23 cellular contexts compared by ENCODE assay signal in the genomic region with DNA sequence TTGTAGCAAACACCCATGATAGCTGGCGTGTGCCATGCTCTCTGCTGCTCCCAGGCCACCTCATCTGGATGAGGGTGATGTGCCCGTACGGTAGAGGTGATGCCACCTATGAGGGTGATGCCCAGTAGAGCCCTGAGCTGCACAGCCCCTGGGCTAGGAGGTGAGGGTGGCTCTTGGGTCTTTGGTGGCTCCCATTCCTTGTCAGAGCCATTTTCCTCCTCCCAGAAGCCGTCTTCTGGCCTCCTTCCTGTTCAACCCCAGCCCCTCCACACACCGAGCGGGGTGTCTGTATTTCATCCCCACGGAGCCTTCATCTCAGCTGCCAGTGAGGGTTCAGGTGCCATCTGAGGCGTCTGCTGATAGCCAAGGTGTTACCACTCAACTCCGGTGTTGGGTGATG.
"Had no signal": no experiment of that assay in that cellular context is flagged by ENCODE, and none has a peak within 500 bp of the region (broad histone marks: within the 10 kb centered on the region; RNA-seq: fewer than 3 reads in every experiment).

No MANE protein-coding gene starts in this region.

- H3K27me3 ChIP-seq: ascending aorta, body of pancreas had no signal

- H3K9ac ChIP-seq: KMS-11 had no signal

- FAIRE-seq: bronchial epithelial cell had no signal

- H3K4me2 ChIP-seq: KMS-11 had no signal

- H3K4me1 ChIP-seq: ascending aorta had no signal

- DNase-seq: activated CD4-positive, alpha-beta T cell treated with anti-CD3 and anti-CD28 coated beads for 4 hours; activated CD8-positive, alpha-beta memory T cell treated with anti-CD3 and anti-CD28 coated beads, Interleukin-2, amount 50 U/mL, for 4 hours; activated CD8-positive, alpha-beta T cell treated with anti-CD3 and anti-CD28 coated beads for 36 hours; activated naive CD4-positive, alpha-beta T cell; activated T-cell treated with anti-CD3 and anti-CD28 coated beads, Interleukin-2, amount 50 U/mL, for 72 hours; amniotic stem cell; NCI-H1092; NCI-H1417; NCI-H1694; NCI-H2029; NCI-H2107; NCI-H2171 treated with DMSO at 0.1 percent for 48 hours; NCI-H226; NCI-H526; RPMI8226 had no signal

- H3K4me3 Mint-ChIP-seq: activated CD8-positive, alpha-beta T cell treated with anti-CD3 and anti-CD28 coated beads for 36 hours; activated naive CD4-positive, alpha-beta T cell treated with anti-CD3 and anti-CD28 coated beads, Interleukin-2, amount 50 U/mL, for 24 hours; activated T-cell treated with anti-CD3 and anti-CD28 coated beads, Interleukin-2, amount 50 U/mL, for 72 hours had no signal

- H3K27me3 Mint-ChIP-seq: activated CD8-positive, alpha-beta T cell treated with anti-CD3 and anti-CD28 coated beads for 36 hours; activated naive CD4-positive, alpha-beta T cell treated with anti-CD3 and anti-CD28 coated beads, Interleukin-2, amount 50 U/mL, for 24 hours had no signal

- H3K4me3 ChIP-seq: ascending aorta, body of pancreas, SK-N-MC had no signal

- H3K9me3 ChIP-seq: ascending aorta, body of pancreas had no signal

- H3K36me3 Mint-ChIP-seq: activated naive CD4-positive, alpha-beta T cell treated with anti-CD3 and anti-CD28 coated beads, Interleukin-2, amount 50 U/mL, for 24 hours had no signal

- H3K9me3 Mint-ChIP-seq: activated naive CD4-positive, alpha-beta T cell treated with anti-CD3 and anti-CD28 coated beads, Interleukin-2, amount 50 U/mL, for 24 hours had no signal

- H3K36me3 ChIP-seq: ascending aorta had no signal

- H3K27ac ChIP-seq: ascending aorta, body of pancreas, KMS-11, SK-N-MC had no signal

- H3K27ac Mint-ChIP-seq: activated CD8-positive, alpha-beta T cell treated with anti-CD3 and anti-CD28 coated beads for 36 hours; activated naive CD4-positive, alpha-beta T cell treated with anti-CD3 and anti-CD28 coated beads, Interleukin-2, amount 50 U/mL, for 24 hours; activated T-cell treated with anti-CD3 and anti-CD28 coated beads, Interleukin-2, amount 50 U/mL, for 72 hours; activated T-helper 2 cell treated with anti-CD3 and anti-CD28 coated beads, Interferon-gamma antibody, Interleukin-2, Interleukin-4, amounts not matched to agents 10 μg/mL and 5 μg/mL and 100 μg/mL, durations not matched to agents 14 hours and 24 hours and 36 hours had no signal

- ATAC-seq: activated CD4-positive, CD25-positive, alpha-beta regulatory T cell treated with anti-CD3 and anti-CD28 coated beads, Interleukin-2, amount 50 U/mL, for 24 hours; activated CD8-positive, alpha-beta T cell treated with anti-CD3 and anti-CD28 coated beads for 36 hours; activated T-cell treated with anti-CD3 and anti-CD28 coated beads, Interleukin-2, amount 50 U/mL, for 72 hours; body of pancreas had no signal
